Comparison of ENCODE assay signal across 9 cellular contexts in genomic region chr12:109477185-109477962, GRCh38. TPM values are rescaled to one million over a fixed set of nuclear protein-coding genes. Genes with fewer than 3 reads are reported as not detected.
DNase-seq lines count a peak whose midpoint lies in the region; ATAC-seq, FAIRE-seq and TF ChIP-seq lines count a peak whose summit lies in the region.
"Had no signal": no experiment of that assay in that cellular context is flagged by ENCODE, and none has a peak within 500 bp of the region (broad histone marks: within the 10 kb centered on the region; RNA-seq: fewer than 3 reads in every experiment).

Gene KCTD10, minus strand, starts transcription at chr12:109477300. Its CDS starts 38 bp downstream, at chr12:109477262.
Gene UBE3B, plus strand, starts transcription at chr12:109477634. Its CDS starts 5,918 bp downstream, at chr12:109483552.

- peak within 1 kb of the TSS; percentile 96 for H3K9ac ChIP-seq in HepG2 (ENCODE audit: insufficient read depth, low read depth, low read length)

- TF ChIP-seq EP300 in HepG2 (IDR thresholded peaks at IDR 0.05; ENCODE audit: low read depth in 2 of 2, low read length in 2 of 2), result no peak
- TF ChIP-seq EP300 in HepG2 (CRISPR knock-in tag; IDR thresholded peaks at IDR 0.05; ENCODE audit: borderline replicate concordance), result no peak

- no peaks in the 10 kb centered on the region for H4K20me1 ChIP-seq in HepG2 (ENCODE audit: insufficient read depth, low read length)

- H3K4me1 Mint-ChIP-seq in dendritic cell treated with granulocyte-macrophage colony-stimulating factor and Interleukin-4, amounts not matched to agents 40 ng/mL and 50 ng/mL, for 4 days (ENCODE audit: low read depth), result peaks cover 44% of the 10 kb centered on the region

- peak within 1 kb of the TSS; percentile 94 for H3K27ac ChIP-seq in HepG2 (ENCODE audit: extremely low read length, insufficient read depth, low read length)

- BruUV-seq in HepG2 (replicated peaks; lab: Mats Ljungman, UMichigan), result no TSS peak

- peak within 1 kb of the TSS; percentile 97 for H3K4me2 ChIP-seq in HepG2 (ENCODE audit: low read depth, low read length)

- H3K4me1 ChIP-seq in HepG2 (ENCODE audit: insufficient read depth, low read length), result peaks cover 39% of the 10 kb centered on the region

- TF ChIP-seq CTCF in HepG2 (CRISPR knock-in tag; IDR thresholded peaks at IDR 0.05), result peak; percentile 12; the same call in 1 of the 2 replicates

- H3K9me3 Mint-ChIP-seq in dendritic cell treated with granulocyte-macrophage colony-stimulating factor and Interleukin-4, amounts not matched to agents 40 ng/mL and 50 ng/mL, for 4 days, result no peaks in the 10 kb centered on the region

- H3K27me3 ChIP-seq in HepG2 (ENCODE audit: control insufficient read depth in 1 of 2, insufficient read depth in 2 of 2, low read length in 2 of 2), result no peaks in the 10 kb centered on the region; a peak in 1 of 5 replicates

- intact Hi-C loops in dendritic cell treated with granulocyte-macrophage colony-stimulating factor and Interleukin-4, amounts not matched to agents 40 ng/mL and 50 ng/mL, for 4 days (cut with micrococcal nuclease), result loop anchor here (2.0 kb wide), 2 partner anchors 15 to 45 kb away; no protein-coding TSS in a partner anchor
- intact Hi-C loops in HepG2 (cut with micrococcal nuclease; ENCODE audit: unreplicated experiment), result loop anchor here (2.0 kb wide), 2 partner anchors 17 to 45 kb away; no protein-coding TSS in a partner anchor

- peak; percentile 95 for DNase-seq in CD1c-positive myeloid dendritic cell (ENCODE audit: extremely low spot score)
- peak; percentile 91 for DNase-seq in NCI-H774 (lab: John Stamatoyannopoulos, UW)
- DNase-seq in activated CD4-positive, alpha-beta T cell treated with anti-CD3 and anti-CD28 coated beads, Interleukin-2, amount 50 U/mL, for 24 hours (ENCODE audit: low read depth in 1 of 2, low spot score in 1 of 2), result peak; percentile 74 to 80
- DNase-seq in HepG2 (ENCODE audit: low spot score), result peak; percentile 72
- DNase-seq in stimulated activated CD4-positive, alpha-beta T cell treated with anti-CD3 and anti-CD28 coated beads, Interleukin-2, amount 100 ng/mL, for 48 hours, result peak; percentile 80 to 83

- peak within 1 kb of the TSS; percentile 99 for H3K27ac Mint-ChIP-seq in dendritic cell treated with granulocyte-macrophage colony-stimulating factor and Interleukin-4, amounts not matched to agents 40 ng/mL and 50 ng/mL, for 4 days

- peak within 1 kb of the TSS; percentile 84 for H2AFZ ChIP-seq in HepG2 (ENCODE audit: low read length)

- no peaks in the 10 kb centered on the region for H3K9me3 ChIP-seq in HepG2 (ENCODE audit: low read length)

- H3K36me3 ChIP-seq in HepG2 (replicated peaks in 1 of 2; ENCODE audit: control insufficient read depth in 1 of 2, insufficient read depth in 2 of 2, low read length in 2 of 2), result peaks cover 1 to 11% of the 10 kb centered on the region in 2 experiments; a peak in 1 of 5 replicates

- H3K27me3 Mint-ChIP-seq in dendritic cell treated with granulocyte-macrophage colony-stimulating factor and Interleukin-4, amounts not matched to agents 40 ng/mL and 50 ng/mL, for 4 days, result no peaks in the 10 kb centered on the region

- peak within 1 kb of the TSS; percentile 95 to 98 (median 95) for H3K4me3 ChIP-seq in HepG2 (replicated peaks in 1 of 3; ENCODE audit: insufficient read depth in 1 of 3, low read depth in 2 of 3, low read length in 3 of 3)

- ATAC-seq in GM19452 (IDR thresholded peaks at IDR 0.05; ENCODE audit: unreplicated experiment) (peak; percentile 96), HG03571 (IDR thresholded peaks at IDR 0.05; ENCODE audit: unreplicated experiment) (peak; percentile 93), HepG2 (peak; percentile 96)

- POLR2A ChIA-PET in HepG2 (lab: Yijun Ruan, JAX), result interaction anchor here (1.0 to 1.9 kb wide), 3 partner anchors 15 to 45 kb away, joined by 3 to 18 read pairs (median 16); no protein-coding TSS in a partner anchor

- WGBS in HepG2 (ENCODE audit: low lambda C conversion rate), result 2% methylated on average over 16 of the region's 54 CpGs

- FAIRE-seq in HepG2 (lab: Jason Lieb, UNC), result peak; percentile 8
- FAIRE-seq: islet of Langerhans had no signal

- in situ Hi-C loops in HepG2 (cut with HindIII; ENCODE audit: extremely low pct_ligation_motif_present, low pct_unique_long_range_greater_than_20kb), result no loop called here

- peak; percentile 67 to 71 for TF ChIP-seq POLR2A in HepG2 (IDR thresholded peaks at IDR 0.05; ENCODE audit: insufficient read depth in 1 of 2, low read depth in 2 of 2, low read length in 2 of 2)

- no peak for TF ChIP-seq RAD21 in HepG2 (CRISPR knock-in tag; IDR thresholded peaks at IDR 0.05)

- peaks cover 58% of the 10 kb centered on the region for H3K79me2 ChIP-seq in HepG2 (ENCODE audit: insufficient read depth, low read length)

- CTCF ChIA-PET in HepG2 (lab: Yijun Ruan, JAX; ENCODE audit: low intra/inter-chr PET ratio, low total read pairs), result no interaction called here

- peaks cover 32% of the 10 kb centered on the region for H3K36me3 Mint-ChIP-seq in dendritic cell treated with granulocyte-macrophage colony-stimulating factor and Interleukin-4, amounts not matched to agents 40 ng/mL and 50 ng/mL, for 4 days (ENCODE audit: low read depth)

- peak within 1 kb of the TSS; percentile 96 for H3K4me3 Mint-ChIP-seq in dendritic cell treated with granulocyte-macrophage colony-stimulating factor and Interleukin-4, amounts not matched to agents 40 ng/mL and 50 ng/mL, for 4 days

TF ChIP-seq in HepG2, 621 proteins besides CTCF, POLR2A, EP300 and RAD21 (continues in another document):
- TF ChIP-seq MED8 (CRISPR knock-in tag; IDR thresholded peaks at IDR 0.05; ENCODE audit: insufficient replicate concordance) (peak; percentile 94), ZNF275 (CRISPR knock-in tag; IDR thresholded peaks at IDR 0.05; ENCODE audit: borderline replicate concordance) (0 out of 2 replicates have a peak, but pooled peaks have one; percentile 70), ZNF24 (IDR thresholded peaks at IDR 0.05) (peak; percentile 68; the same call in 1 of the 2 replicates), TCF12 (IDR thresholded peaks at IDR 0.05) (no peak), TCF12 (CRISPR knock-in tag; IDR thresholded peaks at IDR 0.05) (peak; percentile 83; the same call in 1 of the 2 replicates)

RNA-seq across cellular contexts. Expression of gene KCTD10, which starts in this region (rescaled TPM):
- 6.9 and 12.5 TPM in 2 replicates for total RNA-seq in HepG2 (2016; rRNA removed; fragmentation: Illumina TruSeq; extraction: Trizol)
- total RNA-seq in HepG2 (2016; cell fraction: cytosol; rRNA removed; fragmentation: Illumina TruSeq; extraction: Trizol; ENCODE audit: low read depth), result 2.1 and 3.7 TPM in 2 replicates
- 6.4 and 9.2 TPM in 2 replicates for total RNA-seq in HepG2 (2016; cell fraction: insoluble cytoplasmic fraction; rRNA removed; fragmentation: Illumina TruSeq; extraction: Trizol)
- 5.5 and 5.7 TPM in 2 replicates for total RNA-seq in HepG2 (2016; cell fraction: membrane; rRNA removed; fragmentation: Illumina TruSeq; extraction: Trizol)
- 11.5 and 12.2 TPM in 2 replicates for total RNA-seq in HepG2 (2016; cell fraction: nucleus; rRNA removed; fragmentation: Illumina TruSeq; extraction: Trizol)
- 25.4 and 30.2 TPM in 2 replicates for polyA plus RNA-seq in HepG2 (2011; rRNA removed)
- polyA plus RNA-seq in HepG2 (2011; cell fraction: cytosol; rRNA removed), result 21.1 and 22.0 TPM in 2 replicates
- 28.4 and 32.1 TPM in 2 replicates for polyA plus RNA-seq in HepG2 (2011; cell fraction: nucleus; rRNA removed)
- polyA plus RNA-seq in HepG2 (2012), result 11.1 TPM in 2 replicates
- polyA plus RNA-seq in HepG2 (2016; cell fraction: cytosol; fragmentation: Illumina TruSeq; extraction: Trizol; ENCODE audit: low read depth), result 1.4 and 1.7 TPM in 2 replicates
- 21.4 and 22.8 TPM in 2 replicates for polyA plus RNA-seq in HepG2 (2016; cell fraction: insoluble cytoplasmic fraction; fragmentation: Illumina TruSeq; extraction: Trizol; ENCODE audit: low read depth)
- polyA plus RNA-seq in HepG2 (2016; cell fraction: membrane; fragmentation: Illumina TruSeq; extraction: Trizol; ENCODE audit: low read depth), result 4.0 and 4.6 TPM in 2 replicates
- polyA plus RNA-seq in HepG2 (2016; cell fraction: nucleus; fragmentation: Illumina TruSeq; extraction: Trizol; ENCODE audit: insufficient read depth, low read depth), result 18.0 and 18.6 TPM in 2 replicates
- polyA minus RNA-seq in HepG2 (2011; rRNA and poly(A)+ RNA removed; ENCODE audit: low replicate concordance), result 96.2 and 112 TPM in 2 replicates
- polyA minus RNA-seq in HepG2 (2011; cell fraction: cytosol; rRNA and poly(A)+ RNA removed), result 15.2 and 22.8 TPM in 2 replicates
- polyA minus RNA-seq in HepG2 (2011; cell fraction: nucleus; rRNA and poly(A)+ RNA removed), result 33.0 and 56.2 TPM in 2 replicates

RNA-seq across cellular contexts. Expression of gene UBE3B, which starts in this region (rescaled TPM):
- total RNA-seq in HepG2 (2016; rRNA removed; fragmentation: Illumina TruSeq; extraction: Trizol), result 25.3 and 31.5 TPM in 2 replicates
- 30.2 and 32.0 TPM in 2 replicates for total RNA-seq in HepG2 (2016; cell fraction: cytosol; rRNA removed; fragmentation: Illumina TruSeq; extraction: Trizol; ENCODE audit: low read depth)
- total RNA-seq in HepG2 (2016; cell fraction: insoluble cytoplasmic fraction; rRNA removed; fragmentation: Illumina TruSeq; extraction: Trizol), result 26.5 and 33.2 TPM in 2 replicates
- total RNA-seq in HepG2 (2016; cell fraction: membrane; rRNA removed; fragmentation: Illumina TruSeq; extraction: Trizol), result 41.9 and 47.4 TPM in 2 replicates
- 27.6 and 29.3 TPM in 2 replicates for total RNA-seq in HepG2 (2016; cell fraction: nucleus; rRNA removed; fragmentation: Illumina TruSeq; extraction: Trizol)
- polyA plus RNA-seq in HepG2 (2011; rRNA removed), result 22.7 and 26.0 TPM in 2 replicates
- polyA plus RNA-seq in HepG2 (2011; cell fraction: cytosol; rRNA removed), result 14.5 and 17.1 TPM in 2 replicates
- 61.8 and 62.4 TPM in 2 replicates for polyA plus RNA-seq in HepG2 (2011; cell fraction: nucleus; rRNA removed)
- polyA plus RNA-seq in HepG2 (2012), result 11.8 and 14.4 TPM in 2 replicates
- 26.4 and 35.0 TPM in 2 replicates for polyA plus RNA-seq in HepG2 (2016; cell fraction: cytosol; fragmentation: Illumina TruSeq; extraction: Trizol; ENCODE audit: low read depth)
- polyA plus RNA-seq in HepG2 (2016; cell fraction: insoluble cytoplasmic fraction; fragmentation: Illumina TruSeq; extraction: Trizol; ENCODE audit: low read depth), result 22.0 and 25.4 TPM in 2 replicates
- polyA plus RNA-seq in HepG2 (2016; cell fraction: membrane; fragmentation: Illumina TruSeq; extraction: Trizol; ENCODE audit: low read depth), result 28.4 and 35.1 TPM in 2 replicates
- polyA plus RNA-seq in HepG2 (2016; cell fraction: nucleus; fragmentation: Illumina TruSeq; extraction: Trizol; ENCODE audit: insufficient read depth, low read depth), result 28.2 and 30.2 TPM in 2 replicates
- 27.1 and 49.0 TPM in 2 replicates for polyA minus RNA-seq in HepG2 (2011; rRNA and poly(A)+ RNA removed; ENCODE audit: low replicate concordance)
- 13.7 and 15.7 TPM in 2 replicates for polyA minus RNA-seq in HepG2 (2011; cell fraction: cytosol; rRNA and poly(A)+ RNA removed)
- polyA minus RNA-seq in HepG2 (2011; cell fraction: nucleus; rRNA and poly(A)+ RNA removed), result 55.0 and 69.5 TPM in 2 replicates

Comparison
In these comparisons a context has a peak if more than half of its experiments do, and no peak if none do; other contexts are left out.
1. Peak in every context shown above with its lines: DNase-seq, ATAC-seq, H3K4me3 ChIP-seq and H3K27ac ChIP-seq.